In the genomic region with DNA sequence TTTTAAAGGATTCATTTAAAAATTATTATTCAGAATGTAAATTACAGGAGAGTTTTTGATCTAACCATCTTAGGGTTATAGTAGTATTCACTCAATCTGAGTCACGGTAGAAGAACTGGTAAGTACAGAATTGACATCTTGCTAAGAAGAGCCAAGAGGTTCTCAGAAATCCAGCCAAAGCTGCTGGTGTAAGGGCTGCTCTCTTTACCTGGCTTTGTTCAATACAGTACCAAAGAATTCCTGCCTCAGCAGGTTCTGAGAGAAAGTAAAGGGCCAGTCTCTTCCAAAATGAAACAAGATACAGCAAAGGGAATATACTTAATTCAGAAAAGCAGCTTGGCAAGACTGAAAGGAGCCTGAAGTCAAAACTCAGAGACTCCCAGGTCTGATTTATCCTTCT, we compare ENCODE assay signal across 1 cellular context.
TF ChIP-seq lines count a peak whose summit lies in the region.

No MANE protein-coding gene starts in this region.

TF ChIP-seq in WTC11, 78 proteins besides CTCF, POLR2A, EP300 and RAD21 (continued from another document):
- no peak for TF ChIP-seq ZNF281 (CRISPR knock-in tag; IDR thresholded peaks at IDR 0.05)
